ENCODE assay signal across 10 cellular contexts in genomic region chr2:189685540-189686229, GRCh38. TPM values are rescaled to one million over a fixed set of nuclear protein-coding genes. Genes with fewer than 3 reads are reported as not detected.
DNase-seq lines count a peak whose midpoint lies in the region; ATAC-seq and TF ChIP-seq lines count a peak whose summit lies in the region.
"Had no signal": no experiment of that assay in that cellular context is flagged by ENCODE, and none has a peak within 500 bp of the region (broad histone marks: within the 10 kb centered on the region; RNA-seq: fewer than 3 reads in every experiment).

No MANE protein-coding gene starts in this region.

- H3K27me3 Mint-ChIP-seq in neural progenitor cell (ENCODE audit: insufficient read depth, low read depth): no peaks in the 10 kb centered on the region
- H3K27me3 Mint-ChIP-seq in stimulated activated memory B cell treated with anti-CD40 and anti-IgM and Interleukin-4, amounts not matched to agents 10 μg/mL and 1 μg/mL and 100 μg/mL, for 72 hours: no peaks in the 10 kb centered on the region
- H3K27me3 Mint-ChIP-seq: activated naive CD8-positive, alpha-beta T cell treated with anti-CD3 and anti-CD28 coated beads, Interleukin-2, amount 10 ng/mL, durations not matched to agents 7 days and 5 days had no signal

- peaks cover 2% of the 10 kb centered on the region for H3K36me3 Mint-ChIP-seq in neural progenitor cell
- H3K36me3 Mint-ChIP-seq in stimulated activated memory B cell treated with anti-CD40 and anti-IgM and Interleukin-4, amounts not matched to agents 10 μg/mL and 1 μg/mL and 100 μg/mL, for 72 hours: peaks cover 9% of the 10 kb centered on the region
- H3K36me3 Mint-ChIP-seq: activated naive CD8-positive, alpha-beta T cell treated with anti-CD3 and anti-CD28 coated beads, Interleukin-2, amount 10 ng/mL, durations not matched to agents 7 days and 5 days had no signal

- H3K79me2 ChIP-seq in neural progenitor cell (ENCODE audit: low read depth): no peaks in the 10 kb centered on the region
- peaks cover 2% of the 10 kb centered on the region for H3K79me2 ChIP-seq in hepatocyte

- H3K4me1 Mint-ChIP-seq in neural progenitor cell: no peaks in the 10 kb centered on the region
- H3K4me1 Mint-ChIP-seq in stimulated activated memory B cell treated with anti-CD40 and anti-IgM and Interleukin-4, amounts not matched to agents 10 μg/mL and 1 μg/mL and 100 μg/mL, for 72 hours: peaks cover 7% of the 10 kb centered on the region

- ATAC-seq in GM19043 (IDR thresholded peaks at IDR 0.05; ENCODE audit: low read depth, unreplicated experiment) (peak; percentile 61), HG03342 (IDR thresholded peaks at IDR 0.05; ENCODE audit: unreplicated experiment) (peak; percentile 72)
- no peak for ATAC-seq in stimulated activated memory B cell treated with anti-CD40 and anti-IgM and Interleukin-4, amounts not matched to agents 10 μg/mL and 1 μg/mL and 100 μg/mL, for 72 hours

- H2AFZ ChIP-seq in neural progenitor cell (replicated peaks) (peak overlapping the region; percentile 3), hepatocyte (no peak overlapping the region)

- no peaks in the 10 kb centered on the region for H3F3A ChIP-seq in neural progenitor cell (ENCODE audit: low read depth)

- H3K4me3 ChIP-seq in adipocyte (ENCODE audit: low read length): no peak overlapping the region
- no peak overlapping the region for H3K4me3 ChIP-seq in neural progenitor cell
- no peak overlapping the region for H3K4me3 ChIP-seq in hepatocyte

- H4K20me1 ChIP-seq in neural progenitor cell (ENCODE audit: low read depth) (no peaks in the 10 kb centered on the region), hepatocyte (ENCODE audit: insufficient read depth, poor library complexity, severe bottlenecking) (no peaks in the 10 kb centered on the region)

- no peak overlapping the region for H3K4me3 Mint-ChIP-seq in neural progenitor cell
- H3K4me3 Mint-ChIP-seq in stimulated activated memory B cell treated with anti-CD40 and anti-IgM and Interleukin-4, amounts not matched to agents 10 μg/mL and 1 μg/mL and 100 μg/mL, for 72 hours: no peak overlapping the region
- H3K4me3 Mint-ChIP-seq: activated naive CD8-positive, alpha-beta T cell treated with anti-CD3 and anti-CD28 coated beads, Interleukin-2, amount 10 ng/mL, durations not matched to agents 7 days and 5 days had no signal

- H3K36me3 ChIP-seq in adipocyte (ENCODE audit: control insufficient read depth, insufficient read depth, low read length, severe bottlenecking) (no peaks in the 10 kb centered on the region), neural progenitor cell (no peaks in the 10 kb centered on the region), hepatocyte (replicated peaks; ENCODE audit: insufficient read depth, low read depth) (no peaks in the 10 kb centered on the region)

- H3K27me3 ChIP-seq in adipocyte (replicated peaks; ENCODE audit: control insufficient read depth, insufficient read depth, low read length) (no peaks in the 10 kb centered on the region), neural progenitor cell (no peaks in the 10 kb centered on the region), hepatocyte (no peaks in the 10 kb centered on the region)

- H3K9ac ChIP-seq in adipocyte (ENCODE audit: low read length): no peak overlapping the region
- H3K9ac ChIP-seq in neural progenitor cell: no peak overlapping the region

- H3K9me2 ChIP-seq in hepatocyte (replicated peaks; ENCODE audit: insufficient read depth): no peaks in the 10 kb centered on the region

- no peak overlapping the region for H3K27ac ChIP-seq in neural progenitor cell
- H3K27ac ChIP-seq in hepatocyte: no peak overlapping the region

- no peak overlapping the region for H3K4me2 ChIP-seq in neural progenitor cell
- H3K4me2 ChIP-seq in hepatocyte: no peak overlapping the region

- WGBS in hepatocyte (ENCODE audit: low lambda C conversion rate, missing lambda C conversion rate): 73% methylated on average over 2 of the region's 2 CpGs

- DNase-seq in adipocyte (ENCODE audit: low read depth): peak; percentile 78
- no peak for DNase-seq in neural progenitor cell (ENCODE audit: low spot score)
- no peak for DNase-seq in hepatocyte (ENCODE audit: low spot score)
- no peak for DNase-seq in SHP77 (lab: John Stamatoyannopoulos, UW)
- DNase-seq in stimulated activated CD4-positive, alpha-beta T cell treated with anti-CD3 and anti-CD28 coated beads, Interleukin-15, amount 100 ng/mL, for 24 hours: no peak
- DNase-seq: activated naive CD8-positive, alpha-beta T cell treated with anti-CD3 and anti-CD28 coated beads, Interleukin-2, amount 10 ng/mL, durations not matched to agents 7 days and 5 days; midbrain had no signal

- H3K27ac Mint-ChIP-seq in neural progenitor cell: no peak overlapping the region
- H3K27ac Mint-ChIP-seq in stimulated activated memory B cell treated with anti-CD40 and anti-IgM and Interleukin-4, amounts not matched to agents 10 μg/mL and 1 μg/mL and 100 μg/mL, for 72 hours: no peak overlapping the region
- H3K27ac Mint-ChIP-seq: activated naive CD8-positive, alpha-beta T cell treated with anti-CD3 and anti-CD28 coated beads, Interleukin-2, amount 10 ng/mL, durations not matched to agents 7 days and 5 days had no signal

- no peak for TF ChIP-seq CTCF in neural progenitor cell (IDR thresholded peaks at IDR 0.05)
- TF ChIP-seq CTCF in hepatocyte (IDR thresholded peaks at IDR 0.05; ENCODE audit: poor library complexity): no peak

- H3K4me1 ChIP-seq in adipocyte (ENCODE audit: control insufficient read depth, insufficient read depth, low read length): peaks cover 5% of the 10 kb centered on the region
- H3K4me1 ChIP-seq in neural progenitor cell: no peaks in the 10 kb centered on the region
- H3K4me1 ChIP-seq in hepatocyte (ENCODE audit: insufficient read depth): no peaks in the 10 kb centered on the region

- no peaks in the 10 kb centered on the region for H3K9me3 Mint-ChIP-seq in neural progenitor cell
- H3K9me3 Mint-ChIP-seq in stimulated activated memory B cell treated with anti-CD40 and anti-IgM and Interleukin-4, amounts not matched to agents 10 μg/mL and 1 μg/mL and 100 μg/mL, for 72 hours: no peaks in the 10 kb centered on the region
- H3K9me3 Mint-ChIP-seq: activated naive CD8-positive, alpha-beta T cell treated with anti-CD3 and anti-CD28 coated beads, Interleukin-2, amount 10 ng/mL, durations not matched to agents 7 days and 5 days had no signal

- H3K9me3 ChIP-seq in adipocyte (ENCODE audit: control insufficient read depth, low read length) (no peaks in the 10 kb centered on the region), neural progenitor cell (ENCODE audit: low read depth) (no peaks in the 10 kb centered on the region), hepatocyte (ENCODE audit: low read depth) (no peaks in the 10 kb centered on the region)

RNA-seq across cellular contexts. Expression of gene ANKAR, which starts 11.2 kb away (rescaled TPM):
- 5.0 and 12.0 TPM in 2 replicates for total RNA-seq in neural progenitor cell (ENCODE audit: low replicate concordance)
- total RNA-seq in hepatocyte: 3.1 and 4.0 TPM in 2 replicates
- polyA plus RNA-seq in hepatocyte: 4.6 and 5.3 TPM in 2 replicates

RNA-seq across cellular contexts. Expression of gene ASNSD1, which starts 24.4 kb away (rescaled TPM):
- total RNA-seq in neural progenitor cell (ENCODE audit: low replicate concordance) (61.3 and 100 TPM in 2 replicates), hepatocyte (64.7 and 66.9 TPM in 2 replicates)
- polyA plus RNA-seq in hepatocyte: 38.4 and 41.0 TPM in 2 replicates
